14 cellular contexts compared by ENCODE assay signal in the genomic region with DNA sequence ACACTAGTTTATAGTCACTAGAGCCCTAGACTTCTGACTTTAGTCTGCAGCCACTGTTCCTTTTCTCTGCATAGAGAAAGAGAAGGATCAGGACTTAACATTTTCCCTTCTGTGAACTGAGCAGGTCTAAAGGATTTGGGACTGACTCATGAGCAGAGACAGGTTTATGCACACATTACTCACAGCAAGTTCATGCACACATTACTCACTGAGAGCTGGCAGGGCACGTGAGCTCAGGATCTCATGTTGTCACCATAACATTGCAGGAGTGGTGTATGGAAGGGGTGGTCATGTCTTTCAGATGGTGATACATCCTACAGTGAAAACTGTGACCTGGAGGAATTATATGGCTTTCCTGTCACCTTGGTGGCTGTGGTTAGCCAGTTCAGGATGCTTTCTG. TPM values are rescaled to one million over a fixed set of nuclear protein-coding genes. Genes with fewer than 3 reads are reported as not detected.
DNase-seq lines count a peak whose midpoint lies in the region; ATAC-seq and TF ChIP-seq lines count a peak whose summit lies in the region.
"Had no signal": no experiment of that assay in that cellular context is flagged by ENCODE, and none has a peak within 500 bp of the region (broad histone marks: within the 10 kb centered on the region; RNA-seq: fewer than 3 reads in every experiment).

No MANE protein-coding gene starts in this region.

- CTCF ChIA-PET in IMR-90 (lab: Yijun Ruan, JAX), result no interaction called here

- in situ Hi-C loops in IMR-90 (cut with MboI; ENCODE audit: low sequenced_read_pairs), result no loop called here

- H3K4me3 ChIP-seq in IMR-90 (ENCODE audit: insufficient read depth, low read depth, low read length), result no peak overlapping the region
- no peak overlapping the region for H3K4me3 ChIP-seq in cardiac fibroblast (replicated peaks in 1 of 2; ENCODE audit: low read depth in 2 of 2, low read length in 2 of 2)
- H3K4me3 ChIP-seq: mucosa of descending colon, SJCRH30 had no signal

- BruUV-seq in IMR-90 (replicated peaks; lab: Mats Ljungman, UMichigan), result no TSS peak

- TF ChIP-seq POLR2A in IMR-90 (IDR thresholded peaks at IDR 0.05; ENCODE audit: low read depth, low read length), result no peak

- no peak overlapping the region for H3K9ac ChIP-seq in IMR-90 (ENCODE audit: low read depth, low read length)
- H3K9ac ChIP-seq: KMS-11 had no signal

- no peak overlapping the region for H3K23ac ChIP-seq in IMR-90 (ENCODE audit: low read depth, low read length)

- H4K5ac ChIP-seq in IMR-90 (ENCODE audit: low read depth, low read length), result no peak overlapping the region

- H4K8ac ChIP-seq in IMR-90 (ENCODE audit: low read depth in 2 of 2, low read length in 2 of 2), result no peak overlapping the region

- peak overlapping the region; percentile 59; the same call in 1 of the 2 replicates for H2AK5ac ChIP-seq in IMR-90 (ENCODE audit: low read depth, low read length)

- no peak overlapping the region for H2BK120ac ChIP-seq in IMR-90 (ENCODE audit: low read depth, low read length)

- H2BK20ac ChIP-seq in IMR-90 (ENCODE audit: low read depth, low read length), result no peak overlapping the region

- intact Hi-C loops in IMR-90 (cut with micrococcal nuclease), result loop anchor here (10.0 kb wide), 1 partner anchor 639 kb away; no protein-coding TSS in a partner anchor

- no peak overlapping the region for H3K56ac ChIP-seq in IMR-90 (ENCODE audit: extremely low read depth, insufficient read depth, low read length)

- peak overlapping the region; percentile 80 for H2AFZ ChIP-seq in IMR-90 (replicated peaks; ENCODE audit: low read length, poor library complexity)

- H3K4ac ChIP-seq in IMR-90 (ENCODE audit: low read depth, low read length), result peak overlapping the region; percentile 38; the same call in 1 of the 2 replicates

- WGBS in IMR-90 (ENCODE audit: extremely low coverage in 2 of 2, insufficient read length in 1 of 2), 2 experiments, result no CpG with 5 or more reads among the region's 1 CpG

- POLR2A ChIA-PET in IMR-90 (lab: Charles Lee; ENCODE audit: unreplicated experiment), result no interaction called here

- DNase-seq in AG08396 (ENCODE audit: low spot score) (peak; percentile 87), IMR-90 (peak; percentile 96), cardiac fibroblast (ENCODE audit: low read depth in 2 of 2) (peak; percentile 46 to 90), kidney glomerular epithelial cell (lab: John Stamatoyannopoulos, UW) (peak; percentile 53), substantia nigra (lab: John Stamatoyannopoulos, UW) (no peak), NCI-H2171 treated with DMSO at 0.1 percent for 48 hours (lab: John Stamatoyannopoulos, UW) (no peak), NCI-H2227 (lab: John Stamatoyannopoulos, UW; ENCODE audit: unreplicated experiment) (no peak)
- no peak for DNase-seq in activated CD8-positive, alpha-beta memory T cell treated with anti-CD3 and anti-CD28 coated beads, Interleukin-2, amount 50 U/mL, for 48 hours
- DNase-seq: CD4-positive, alpha-beta memory T cell; GOT3; mucosa of descending colon; right cardiac atrium; SJCRH30 had no signal

- ATAC-seq in IMR-90 (ENCODE audit: low read depth), result peak; percentile 81
- ATAC-seq: mucosa of descending colon, right cardiac atrium had no signal

- peaks cover 0 to 9% of the 10 kb centered on the region in 2 experiments; a peak in 1 of 4 replicates for H3K79me1 ChIP-seq in IMR-90 (ENCODE audit: low read depth in 1 of 2, low read length in 2 of 2)

- H3K4me2 ChIP-seq in IMR-90 (ENCODE audit: low read depth, low read length), result no peak overlapping the region
- H3K4me2 ChIP-seq: KMS-11 had no signal

- H3K9me3 ChIP-seq in IMR-90 (ENCODE audit: control insufficient read depth, insufficient read depth, low read length), result no peaks in the 10 kb centered on the region
- H3K9me3 ChIP-seq: mucosa of descending colon, SJCRH30 had no signal

- peaks cover 9% of the 10 kb centered on the region for H3K4me1 ChIP-seq in IMR-90 (ENCODE audit: control insufficient read depth, insufficient read depth, low read length)
- H3K4me1 ChIP-seq: SJCRH30 had no signal

- H3K36me3 ChIP-seq in IMR-90 (ENCODE audit: control insufficient read depth, insufficient read depth, low read length), result peaks cover 47% of the 10 kb centered on the region
- H3K36me3 ChIP-seq: SJCRH30 had no signal

- H2BK15ac ChIP-seq in IMR-90 (ENCODE audit: low read depth, low read length), result no peak overlapping the region

- no peak overlapping the region for H3K18ac ChIP-seq in IMR-90 (ENCODE audit: low read depth, low read length)

- peak overlapping the region; percentile 90 for H2AK9ac ChIP-seq in IMR-90 (replicated peaks; ENCODE audit: low read depth, low read length, poor library complexity)

- peaks cover 15% of the 10 kb centered on the region for H3K9me1 ChIP-seq in IMR-90 (ENCODE audit: insufficient read depth, low read length)

- peak overlapping the region; percentile 27; the same call in 1 of the 2 replicates for H4K91ac ChIP-seq in IMR-90 (ENCODE audit: insufficient read depth, low read depth, low read length)

- H4K20me1 ChIP-seq in IMR-90 (ENCODE audit: insufficient read depth, low read length), result 0 out of 2 replicates have a peak, but pooled peaks cover 6% of the 10 kb centered on the region

- TF ChIP-seq RAD21 in IMR-90 (IDR thresholded peaks at IDR 0.05; ENCODE audit: low read length), result no peak

- no peaks in the 10 kb centered on the region for H3K27me3 ChIP-seq in IMR-90 (ENCODE audit: control insufficient read depth, insufficient read depth, low read length)
- H3K27me3 ChIP-seq: SJCRH30 had no signal

- dilution Hi-C loops in IMR-90 (cut with HindIII; ENCODE audit: low sequenced_read_pairs, unreplicated experiment), result no loop called here

- TF ChIP-seq CTCF in IMR-90 (conservative IDR thresholded peaks at IDR 0.05; ENCODE audit: low read depth, low read length) (no peak), cardiac fibroblast (IDR thresholded peaks at IDR 0.05; ENCODE audit: low read depth, low read length) (no peak)

- peak overlapping the region; percentile 7 for H2BK5ac ChIP-seq in IMR-90 (ENCODE audit: low read depth, low read length, poor library complexity, severe bottlenecking)

- H3K14ac ChIP-seq in IMR-90 (replicated peaks; ENCODE audit: low read depth, low read length), result no peak overlapping the region

- H3K27ac ChIP-seq in IMR-90 (ENCODE audit: insufficient read depth, low read length) (no peak overlapping the region), substantia nigra (ENCODE audit: low read depth, low read length, poor library complexity, severe bottlenecking) (no peak overlapping the region)
- H3K27ac ChIP-seq: KMS-11, SJCRH30 had no signal

TF ChIP-seq in IMR-90, 13 proteins besides CTCF, POLR2A, EP300 and RAD21:
- no peak for TF ChIP-seq RCOR1 (IDR thresholded peaks at IDR 0.05; ENCODE audit: insufficient replicate concordance, low read length)
- TF ChIP-seq CHD1 (IDR thresholded peaks at IDR 0.05; ENCODE audit: low read depth, low read length), result no peak
- TF ChIP-seq FOS (IDR thresholded peaks at IDR 0.05; ENCODE audit: low read depth, low read length), result peak; percentile 77
- TF ChIP-seq, protein P1, sequence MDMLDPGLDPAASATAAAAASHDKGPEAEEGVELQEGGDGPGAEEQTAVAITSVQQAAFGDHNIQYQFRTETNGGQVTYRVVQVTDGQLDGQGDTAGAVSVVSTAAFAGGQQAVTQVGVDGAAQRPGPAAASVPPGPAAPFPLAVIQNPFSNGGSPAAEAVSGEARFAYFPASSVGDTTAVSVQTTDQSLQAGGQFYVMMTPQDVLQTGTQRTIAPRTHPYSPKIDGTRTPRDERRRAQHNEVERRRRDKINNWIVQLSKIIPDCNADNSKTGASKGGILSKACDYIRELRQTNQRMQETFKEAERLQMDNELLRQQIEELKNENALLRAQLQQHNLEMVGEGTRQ (IDR thresholded peaks at IDR 0.05; ENCODE audit: low read depth, low read length), result peak; percentile 93
- TF ChIP-seq SMC3 (IDR thresholded peaks at IDR 0.05; ENCODE audit: low read depth, low read length), result no peak
- TF ChIP-seq MXI1 (IDR thresholded peaks at IDR 0.05; ENCODE audit: borderline replicate concordance, low read depth, low read length), result peak; percentile 22; the same call in 1 of the 2 replicates
- no peak for TF ChIP-seq NFE2L2 (IDR thresholded peaks at IDR 0.05; ENCODE audit: low read depth, low read length)
- peak; percentile 42; the same call in 1 of the 2 replicates for TF ChIP-seq CEBPB (IDR thresholded peaks at IDR 0.05; ENCODE audit: low read depth, low read length)
- peak; percentile 100 for TF ChIP-seq BHLHE40 (IDR thresholded peaks at IDR 0.05; ENCODE audit: low read depth, low read length)
- TF ChIP-seq MAFK (IDR thresholded peaks at IDR 0.05; ENCODE audit: low read depth, low read length), result no peak

RNA-seq across cellular contexts. Expression of a gene that starts 56.4 kb away (rescaled TPM):
- 23.6 and 26.9 TPM in 2 replicates for total RNA-seq in IMR-90 (2012; rRNA removed)
- 20.0 and 23.3 TPM in 2 replicates for polyA plus RNA-seq in IMR-90 (2012; rRNA removed)
- 13.6 and 13.7 TPM in 2 replicates for polyA plus RNA-seq in IMR-90 (2012; cell fraction: cytosol; rRNA removed)
- 90.9 and 107 TPM in 2 replicates for polyA plus RNA-seq in IMR-90 (2012; cell fraction: nucleus; rRNA removed; ENCODE audit: low replicate concordance)

Comparison
In these comparisons a context has a peak if more than half of its experiments do, and no peak if none do; other contexts are left out.
1. DNase-seq: peak in AG08396 (single experiment), IMR-90 (single experiment), cardiac fibroblast (2 of 2) and kidney glomerular epithelial cell (single experiment); none in substantia nigra (0 of 49), activated CD8-positive, alpha-beta memory T cell treated with anti-CD3 and anti-CD28 coated beads, Interleukin-2, amount 50 U/mL, for 48 hours (single experiment), NCI-H2171 treated with DMSO at 0.1 percent for 48 hours (single experiment) and NCI-H2227 (single experiment).